ENCODE assay signal across 1 cellular context in the genomic region with DNA sequence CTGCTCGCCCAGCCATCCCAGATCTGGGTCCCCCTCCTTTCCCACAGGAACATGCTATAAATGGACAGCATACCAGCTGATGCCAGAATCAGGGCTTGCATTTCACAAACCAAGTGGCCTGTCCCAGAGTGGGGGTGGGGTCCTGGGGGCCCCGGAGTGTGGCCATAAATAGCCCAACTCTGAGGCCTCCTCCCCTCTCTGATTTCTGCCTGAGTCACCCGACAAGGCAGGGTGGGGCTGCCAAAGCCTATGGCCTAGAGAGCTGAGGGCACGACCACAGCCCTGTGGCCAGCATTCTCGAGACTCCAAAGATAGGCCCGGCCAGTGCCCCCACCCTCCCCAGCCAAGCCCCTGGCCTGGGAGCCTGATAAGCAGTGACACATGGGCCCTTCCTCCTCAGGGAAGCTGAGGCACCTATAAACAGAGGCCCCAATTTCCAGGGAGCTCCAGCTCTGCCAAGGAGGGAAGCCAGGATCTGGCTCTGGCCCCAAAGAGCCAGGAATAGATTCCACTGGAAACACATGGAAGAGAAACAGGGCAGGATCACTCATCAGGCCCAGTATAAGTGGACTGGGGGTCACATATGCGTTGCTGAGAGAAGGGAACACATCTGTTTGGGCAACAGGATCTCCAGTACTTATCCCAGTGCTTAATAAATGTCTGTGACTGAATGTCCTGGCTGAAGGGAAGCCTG.
TF ChIP-seq lines count a peak whose summit lies in the region.

No MANE protein-coding gene starts in this region.

TF ChIP-seq in K562, 482 proteins besides CTCF, POLR2A, EP300 and RAD21 (continued from another document and continues in another):
- TF ChIP-seq MYNN (IDR thresholded peaks at IDR 0.05) = peak; percentile 83; the same call in 1 of the 2 replicates
- TF ChIP-seq MYNN (CRISPR knock-in tag; IDR thresholded peaks at IDR 0.05) = no peak
- TF ChIP-seq ZNF583 (CRISPR knock-in tag; IDR thresholded peaks at IDR 0.05) = no peak
- TF ChIP-seq SMARCC2 (IDR thresholded peaks at IDR 0.05; ENCODE audit: low read depth) = no peak
- TF ChIP-seq, protein P1, sequence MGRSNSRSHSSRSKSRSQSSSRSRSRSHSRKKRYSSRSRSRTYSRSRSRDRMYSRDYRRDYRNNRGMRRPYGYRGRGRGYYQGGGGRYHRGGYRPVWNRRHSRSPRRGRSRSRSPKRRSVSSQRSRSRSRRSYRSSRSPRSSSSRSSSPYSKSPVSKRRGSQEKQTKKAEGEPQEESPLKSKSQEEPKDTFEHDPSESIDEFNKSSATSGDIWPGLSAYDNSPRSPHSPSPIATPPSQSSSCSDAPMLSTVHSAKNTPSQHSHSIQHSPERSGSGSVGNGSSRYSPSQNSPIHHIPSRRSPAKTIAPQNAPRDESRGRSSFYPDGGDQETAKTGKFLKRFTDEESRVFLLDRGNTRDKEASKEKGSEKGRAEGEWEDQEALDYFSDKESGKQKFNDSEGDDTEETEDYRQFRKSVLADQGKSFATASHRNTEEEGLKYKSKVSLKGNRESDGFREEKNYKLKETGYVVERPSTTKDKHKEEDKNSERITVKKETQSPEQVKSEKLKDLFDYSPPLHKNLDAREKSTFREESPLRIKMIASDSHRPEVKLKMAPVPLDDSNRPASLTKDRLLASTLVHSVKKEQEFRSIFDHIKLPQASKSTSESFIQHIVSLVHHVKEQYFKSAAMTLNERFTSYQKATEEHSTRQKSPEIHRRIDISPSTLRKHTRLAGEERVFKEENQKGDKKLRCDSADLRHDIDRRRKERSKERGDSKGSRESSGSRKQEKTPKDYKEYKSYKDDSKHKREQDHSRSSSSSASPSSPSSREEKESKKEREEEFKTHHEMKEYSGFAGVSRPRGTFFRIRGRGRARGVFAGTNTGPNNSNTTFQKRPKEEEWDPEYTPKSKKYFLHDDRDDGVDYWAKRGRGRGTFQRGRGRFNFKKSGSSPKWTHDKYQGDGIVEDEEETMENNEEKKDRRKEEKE (IDR thresholded peaks at IDR 0.05; ENCODE audit: borderline replicate concordance in 1 of 2, control insufficient read depth in 1 of 2, low read depth in 2 of 2, low read length in 1 of 2) = no peak
- TF ChIP-seq TCF7 (IDR thresholded peaks at IDR 0.05; ENCODE audit: borderline replicate concordance) = no peak
- no peak for TF ChIP-seq YBX1 (IDR thresholded peaks at IDR 0.05)
- TF ChIP-seq ZFP36 (IDR thresholded peaks at IDR 0.05; ENCODE audit: low read depth, low read length, partially characterized antibody) = no peak
- no peak for TF ChIP-seq ZNF699 (CRISPR knock-in tag; IDR thresholded peaks at IDR 0.05; ENCODE audit: insufficient replicate concordance)
- TF ChIP-seq, protein P2, sequence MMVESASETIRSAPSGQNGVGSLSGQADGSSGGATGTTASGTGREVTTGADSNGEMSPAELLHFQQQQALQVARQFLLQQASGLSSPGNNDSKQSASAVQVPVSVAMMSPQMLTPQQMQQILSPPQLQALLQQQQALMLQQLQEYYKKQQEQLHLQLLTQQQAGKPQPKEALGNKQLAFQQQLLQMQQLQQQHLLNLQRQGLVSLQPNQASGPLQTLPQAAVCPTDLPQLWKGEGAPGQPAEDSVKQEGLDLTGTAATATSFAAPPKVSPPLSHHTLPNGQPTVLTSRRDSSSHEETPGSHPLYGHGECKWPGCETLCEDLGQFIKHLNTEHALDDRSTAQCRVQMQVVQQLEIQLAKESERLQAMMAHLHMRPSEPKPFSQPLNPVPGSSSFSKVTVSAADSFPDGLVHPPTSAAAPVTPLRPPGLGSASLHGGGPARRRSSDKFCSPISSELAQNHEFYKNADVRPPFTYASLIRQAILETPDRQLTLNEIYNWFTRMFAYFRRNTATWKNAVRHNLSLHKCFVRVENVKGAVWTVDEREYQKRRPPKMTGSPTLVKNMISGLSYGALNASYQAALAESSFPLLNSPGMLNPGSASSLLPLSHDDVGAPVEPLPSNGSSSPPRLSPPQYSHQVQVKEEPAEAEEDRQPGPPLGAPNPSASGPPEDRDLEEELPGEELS (CRISPR knock-in tag; IDR thresholded peaks at IDR 0.05; ENCODE audit: borderline replicate concordance) = no peak
- no peak for TF ChIP-seq NEUROD1 (IDR thresholded peaks at IDR 0.05; ENCODE audit: borderline replicate concordance, low read depth, low read length, partially characterized antibody)
- TF ChIP-seq, protein P3, sequence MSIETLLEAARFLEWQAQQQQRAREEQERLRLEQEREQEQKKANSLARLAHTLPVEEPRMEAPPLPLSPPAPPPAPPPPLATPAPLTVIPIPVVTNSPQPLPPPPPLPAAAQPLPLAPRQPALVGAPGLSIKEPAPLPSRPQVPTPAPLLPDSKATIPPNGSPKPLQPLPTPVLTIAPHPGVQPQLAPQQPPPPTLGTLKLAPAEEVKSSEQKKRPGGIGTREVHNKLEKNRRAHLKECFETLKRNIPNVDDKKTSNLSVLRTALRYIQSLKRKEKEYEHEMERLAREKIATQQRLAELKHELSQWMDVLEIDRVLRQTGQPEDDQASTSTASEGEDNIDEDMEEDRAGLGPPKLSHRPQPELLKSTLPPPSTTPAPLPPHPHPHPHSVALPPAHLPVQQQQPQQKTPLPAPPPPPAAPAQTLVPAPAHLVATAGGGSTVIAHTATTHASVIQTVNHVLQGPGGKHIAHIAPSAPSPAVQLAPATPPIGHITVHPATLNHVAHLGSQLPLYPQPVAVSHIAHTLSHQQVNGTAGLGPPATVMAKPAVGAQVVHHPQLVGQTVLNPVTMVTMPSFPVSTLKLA (conservative IDR thresholded peaks at IDR 0.05) = peak in 1 of 2 experiments; percentile 47; a peak in 2 of 4 replicates
- no peak for TF ChIP-seq TSC22D4 (tag; IDR thresholded peaks at IDR 0.05)
- TF ChIP-seq MTF1 (CRISPR knock-in tag; IDR thresholded peaks at IDR 0.05; ENCODE audit: borderline replicate concordance) = no peak
- peak; percentile 82 for TF ChIP-seq FOSL1 (tag; conservative IDR thresholded peaks at IDR 0.05)
- TF ChIP-seq, protein P4, sequence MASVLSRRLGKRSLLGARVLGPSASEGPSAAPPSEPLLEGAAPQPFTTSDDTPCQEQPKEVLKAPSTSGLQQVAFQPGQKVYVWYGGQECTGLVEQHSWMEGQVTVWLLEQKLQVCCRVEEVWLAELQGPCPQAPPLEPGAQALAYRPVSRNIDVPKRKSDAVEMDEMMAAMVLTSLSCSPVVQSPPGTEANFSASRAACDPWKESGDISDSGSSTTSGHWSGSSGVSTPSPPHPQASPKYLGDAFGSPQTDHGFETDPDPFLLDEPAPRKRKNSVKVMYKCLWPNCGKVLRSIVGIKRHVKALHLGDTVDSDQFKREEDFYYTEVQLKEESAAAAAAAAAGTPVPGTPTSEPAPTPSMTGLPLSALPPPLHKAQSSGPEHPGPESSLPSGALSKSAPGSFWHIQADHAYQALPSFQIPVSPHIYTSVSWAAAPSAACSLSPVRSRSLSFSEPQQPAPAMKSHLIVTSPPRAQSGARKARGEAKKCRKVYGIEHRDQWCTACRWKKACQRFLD (CRISPR knock-in tag; IDR thresholded peaks at IDR 0.05) = no peak; the same call in 1 of the 2 replicates
- no peak for TF ChIP-seq EP400 (IDR thresholded peaks at IDR 0.05)
- TF ChIP-seq SMARCA4 (IDR thresholded peaks at IDR 0.05) = no peak
- TF ChIP-seq, protein P5, sequence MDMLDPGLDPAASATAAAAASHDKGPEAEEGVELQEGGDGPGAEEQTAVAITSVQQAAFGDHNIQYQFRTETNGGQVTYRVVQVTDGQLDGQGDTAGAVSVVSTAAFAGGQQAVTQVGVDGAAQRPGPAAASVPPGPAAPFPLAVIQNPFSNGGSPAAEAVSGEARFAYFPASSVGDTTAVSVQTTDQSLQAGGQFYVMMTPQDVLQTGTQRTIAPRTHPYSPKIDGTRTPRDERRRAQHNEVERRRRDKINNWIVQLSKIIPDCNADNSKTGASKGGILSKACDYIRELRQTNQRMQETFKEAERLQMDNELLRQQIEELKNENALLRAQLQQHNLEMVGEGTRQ (CRISPR knock-in tag; IDR thresholded peaks at IDR 0.05) = no peak
- TF ChIP-seq, protein P6, sequence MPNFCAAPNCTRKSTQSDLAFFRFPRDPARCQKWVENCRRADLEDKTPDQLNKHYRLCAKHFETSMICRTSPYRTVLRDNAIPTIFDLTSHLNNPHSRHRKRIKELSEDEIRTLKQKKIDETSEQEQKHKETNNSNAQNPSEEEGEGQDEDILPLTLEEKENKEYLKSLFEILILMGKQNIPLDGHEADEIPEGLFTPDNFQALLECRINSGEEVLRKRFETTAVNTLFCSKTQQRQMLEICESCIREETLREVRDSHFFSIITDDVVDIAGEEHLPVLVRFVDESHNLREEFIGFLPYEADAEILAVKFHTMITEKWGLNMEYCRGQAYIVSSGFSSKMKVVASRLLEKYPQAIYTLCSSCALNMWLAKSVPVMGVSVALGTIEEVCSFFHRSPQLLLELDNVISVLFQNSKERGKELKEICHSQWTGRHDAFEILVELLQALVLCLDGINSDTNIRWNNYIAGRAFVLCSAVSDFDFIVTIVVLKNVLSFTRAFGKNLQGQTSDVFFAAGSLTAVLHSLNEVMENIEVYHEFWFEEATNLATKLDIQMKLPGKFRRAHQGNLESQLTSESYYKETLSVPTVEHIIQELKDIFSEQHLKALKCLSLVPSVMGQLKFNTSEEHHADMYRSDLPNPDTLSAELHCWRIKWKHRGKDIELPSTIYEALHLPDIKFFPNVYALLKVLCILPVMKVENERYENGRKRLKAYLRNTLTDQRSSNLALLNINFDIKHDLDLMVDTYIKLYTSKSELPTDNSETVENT (CRISPR knock-in tag; IDR thresholded peaks at IDR 0.05) = no peak
- TF ChIP-seq, protein P7, sequence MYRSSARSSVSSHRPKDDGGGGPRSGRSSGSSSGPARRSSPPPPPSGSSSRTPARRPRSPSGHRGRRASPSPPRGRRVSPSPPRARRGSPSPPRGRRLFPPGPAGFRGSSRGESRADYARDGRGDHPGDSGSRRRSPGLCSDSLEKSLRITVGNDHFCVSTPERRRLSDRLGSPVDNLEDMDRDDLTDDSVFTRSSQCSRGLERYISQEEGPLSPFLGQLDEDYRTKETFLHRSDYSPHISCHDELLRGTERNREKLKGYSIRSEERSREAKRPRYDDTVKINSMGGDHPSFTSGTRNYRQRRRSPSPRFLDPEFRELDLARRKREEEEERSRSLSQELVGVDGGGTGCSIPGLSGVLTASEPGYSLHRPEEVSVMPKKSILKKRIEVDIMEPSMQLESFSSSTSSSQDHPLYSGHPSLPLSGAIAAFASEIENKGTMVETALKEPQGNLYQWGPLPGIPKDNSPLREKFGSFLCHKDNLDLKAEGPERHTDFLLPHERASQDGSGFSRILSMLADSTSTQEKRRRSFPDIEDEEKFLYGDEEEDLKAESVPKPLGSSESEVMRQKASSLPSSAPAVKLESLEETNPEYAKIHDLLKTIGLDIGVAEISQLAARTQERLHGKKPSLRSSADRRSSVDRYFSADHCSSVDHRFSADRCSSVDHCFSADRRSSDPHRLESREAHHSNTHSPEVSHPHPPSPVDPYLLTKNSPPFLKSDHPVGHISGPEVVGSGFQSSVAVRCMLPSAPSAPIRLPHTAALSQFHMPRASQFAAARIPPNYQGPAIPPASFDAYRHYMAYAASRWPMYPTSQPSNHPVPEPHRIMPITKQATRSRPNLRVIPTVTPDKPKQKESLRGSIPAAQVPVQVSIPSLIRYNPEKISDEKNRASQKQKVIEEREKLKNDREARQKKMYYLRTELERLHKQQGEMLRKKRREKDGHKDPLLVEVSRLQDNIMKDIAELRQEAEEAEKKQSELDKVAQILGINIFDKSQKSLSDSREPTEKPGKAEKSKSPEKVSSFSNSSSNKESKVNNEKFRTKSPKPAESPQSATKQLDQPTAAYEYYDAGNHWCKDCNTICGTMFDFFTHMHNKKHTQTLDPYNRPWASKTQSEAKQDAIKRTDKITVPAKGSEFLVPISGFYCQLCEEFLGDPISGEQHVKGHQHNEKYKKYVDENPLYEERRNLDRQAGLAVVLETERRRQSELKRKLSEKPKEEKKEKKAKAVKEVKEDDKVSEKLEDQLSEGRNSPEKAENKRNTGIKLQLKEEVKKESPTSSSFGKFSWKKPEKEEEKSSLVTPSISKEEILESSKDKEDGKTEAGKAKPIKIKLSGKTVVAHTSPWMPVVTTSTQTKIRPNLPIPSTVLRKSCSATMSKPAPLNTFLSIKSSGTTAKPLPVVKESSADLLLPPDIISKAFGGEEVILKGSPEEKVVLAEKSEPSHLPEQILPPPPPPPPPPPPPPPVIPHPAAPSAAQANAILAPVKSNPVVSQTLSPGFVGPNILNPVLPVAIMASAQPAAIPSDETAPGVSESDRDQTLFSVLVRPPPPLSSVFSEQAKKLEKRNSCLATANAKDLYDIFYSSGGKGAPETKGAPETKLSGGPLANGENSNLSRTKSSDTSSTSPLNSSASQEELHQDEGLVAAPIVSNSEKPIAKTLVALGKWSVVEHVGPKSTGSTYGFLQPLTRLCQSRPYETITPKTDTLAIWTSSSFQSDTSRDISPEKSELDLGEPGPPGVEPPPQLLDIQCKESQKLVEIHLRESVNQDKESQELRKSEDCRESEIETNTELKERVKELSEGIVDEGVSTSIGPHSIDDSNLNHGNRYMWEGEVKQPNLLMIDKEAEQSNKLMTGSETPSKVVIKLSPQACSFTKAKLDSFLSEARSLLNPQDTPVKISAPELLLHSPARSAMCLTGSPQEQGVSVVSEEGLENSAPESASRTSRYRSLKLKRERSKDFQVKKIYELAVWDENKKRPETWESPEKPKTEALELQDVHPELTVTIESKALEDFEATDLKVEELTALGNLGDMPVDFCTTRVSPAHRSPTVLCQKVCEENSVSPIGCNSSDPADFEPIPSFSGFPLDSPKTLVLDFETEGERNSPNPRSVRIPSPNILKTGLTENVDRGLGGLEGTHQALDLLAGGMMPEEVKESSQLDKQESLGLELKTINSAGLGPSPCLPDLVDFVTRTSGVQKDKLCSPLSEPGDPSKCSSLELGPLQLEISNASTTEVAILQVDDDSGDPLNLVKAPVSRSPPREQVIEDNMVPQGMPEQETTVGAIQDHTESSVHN (IDR thresholded peaks at IDR 0.05; ENCODE audit: borderline replicate concordance in 1 of 2, low read depth in 1 of 2) = no peak
